ENCODE assay signal across 11 cellular contexts in the genomic region with DNA sequence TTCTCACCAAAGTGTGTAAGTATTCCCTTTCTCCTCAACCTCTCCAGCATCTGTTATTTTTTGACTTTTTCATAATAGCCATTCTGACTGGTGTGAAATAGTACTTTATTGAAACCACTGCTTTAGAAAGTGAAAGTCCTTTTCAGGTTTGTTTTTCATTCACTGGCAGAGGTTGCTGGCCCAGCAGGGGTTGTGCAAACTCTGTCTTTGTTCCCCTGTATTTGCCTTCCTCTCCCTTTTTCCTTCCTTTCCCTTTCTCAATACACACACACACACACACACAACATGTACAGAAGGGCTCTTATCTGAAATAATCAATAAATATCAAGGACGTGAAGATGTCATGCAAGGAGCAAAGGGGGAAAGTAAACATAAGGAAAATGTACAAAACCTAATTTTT.
DNase-seq lines count a peak whose midpoint lies in the region; ATAC-seq, FAIRE-seq and TF ChIP-seq lines count a peak whose summit lies in the region.
"Had no signal": no experiment of that assay in that cellular context is flagged by ENCODE, and none has a peak within 500 bp of the region (broad histone marks: within the 10 kb centered on the region; RNA-seq: fewer than 3 reads in every experiment).

No MANE protein-coding gene starts in this region.

- POLR2A ChIA-PET in endothelial cell of umbilical vein (lab: Charles Lee) = no interaction called here

- H3K4me3 Mint-ChIP-seq in natural killer cell treated with Interleukin-12 subunit alpha and Interleukin-12 subunit beta and Interleukin-15 and Interleukin-18, amount 100 ng/mL, for 72 hours = no peak overlapping the region

- H3K4me1 ChIP-seq in endothelial cell of umbilical vein (ENCODE audit: control insufficient read depth, extremely low read depth, insufficient read depth, low read length) = peaks cover 40% of the 10 kb centered on the region

- H3K36me3 Mint-ChIP-seq in natural killer cell treated with Interleukin-12 subunit alpha and Interleukin-12 subunit beta and Interleukin-15 and Interleukin-18, amount 100 ng/mL, for 72 hours = no peaks in the 10 kb centered on the region

- H3K36me3 ChIP-seq in endothelial cell of umbilical vein (ENCODE audit: control insufficient read depth in 2 of 2, extremely low read depth in 1 of 2, insufficient read depth in 2 of 2, low read length in 2 of 2) (no peaks in the 10 kb centered on the region), H7 (replicated peaks; ENCODE audit: control insufficient read depth, insufficient read depth, low read length) (no peaks in the 10 kb centered on the region)

- peak overlapping the region; percentile 28 for H2AFZ ChIP-seq in endothelial cell of umbilical vein (ENCODE audit: low read depth, low read length)

- H3K79me2 ChIP-seq in endothelial cell of umbilical vein (ENCODE audit: control insufficient read depth, insufficient read depth, low read length) = no peaks in the 10 kb centered on the region

- no peaks in the 10 kb centered on the region for H3K9me3 ChIP-seq in endothelial cell of umbilical vein (replicated peaks; ENCODE audit: control insufficient read depth, insufficient read depth, low read length)

- H3K9me3 Mint-ChIP-seq in natural killer cell treated with Interleukin-12 subunit alpha and Interleukin-12 subunit beta and Interleukin-15 and Interleukin-18, amount 100 ng/mL, for 72 hours = no peaks in the 10 kb centered on the region

- peak overlapping the region; percentile 35 for H3K9ac ChIP-seq in endothelial cell of umbilical vein (replicated peaks; ENCODE audit: extremely low read depth, insufficient read depth, low read length)

- H3K27ac ChIP-seq in endothelial cell of umbilical vein (ENCODE audit: insufficient read depth, low read depth, low read length) = peak overlapping the region; percentile 59
- peak overlapping the region in 19 of 21 experiments; percentile 35 to 87 (median 76) for H3K27ac ChIP-seq in skin epidermis

- peaks cover 8 to 10% of the 10 kb centered on the region in 2 experiments for H3K27me3 ChIP-seq in endothelial cell of umbilical vein (ENCODE audit: control insufficient read depth in 2 of 2, insufficient read depth in 2 of 2, low read length in 2 of 2)
- no peaks in the 10 kb centered on the region for H3K27me3 ChIP-seq in H7 (ENCODE audit: control insufficient read depth, insufficient read depth, low read length)

- no peaks in the 10 kb centered on the region for H4K20me1 ChIP-seq in endothelial cell of umbilical vein (replicated peaks; ENCODE audit: control insufficient read depth, extremely low read depth, insufficient read depth, low read length)

- BruUV-seq in endothelial cell of umbilical vein (replicated peaks; lab: Mats Ljungman, UMichigan) = no TSS peak

- intact Hi-C loops in endothelial cell of umbilical vein (cut with micrococcal nuclease) = loop anchor here (2.0 to 5.0 kb wide), 4 partner anchors 37 to 454 kb away; no protein-coding TSS in a partner anchor

- no peak overlapping the region for H3K27ac Mint-ChIP-seq in natural killer cell treated with Interleukin-12 subunit alpha and Interleukin-12 subunit beta and Interleukin-15 and Interleukin-18, amount 100 ng/mL, for 72 hours

- peak overlapping the region; percentile 83 for H3K4me2 ChIP-seq in endothelial cell of umbilical vein (ENCODE audit: insufficient read depth, low read length)

- H3K4me3 ChIP-seq in endothelial cell of umbilical vein (replicated peaks in 1 of 3; ENCODE audit: insufficient read depth in 1 of 3, low read depth in 1 of 3, low read length in 3 of 3) (no peak overlapping the region), skin epidermis (no peak overlapping the region), H7 (ENCODE audit: insufficient read depth, low read depth, low read length) (no peak overlapping the region)

- dilution Hi-C loops in endothelial cell of umbilical vein (cut with MboI; ENCODE audit: extremely low pct_ligation_motif_present, low sequenced_read_pairs) = no loop called here

- peak; percentile 66 for DNase-seq in SIG-M5 treated with dmso at 0.1 percent for 504 hours (lab: John Stamatoyannopoulos, UW; ENCODE audit: unreplicated experiment)
- DNase-seq in SIG-M5 (lab: John Stamatoyannopoulos, UW) = no peak
- peak; percentile 75 for DNase-seq in NCI-H774 (lab: John Stamatoyannopoulos, UW)
- peak; percentile 49 for DNase-seq in endothelial cell of umbilical vein (ENCODE audit: low read depth, low spot score)
- DNase-seq in natural killer cell treated with Interleukin-12 subunit alpha and Interleukin-12 subunit beta and Interleukin-15 and Interleukin-18, amount 100 ng/mL, for 72 hours (ENCODE audit: low spot score) = no peak
- DNase-seq in H7 = no peak
- DNase-seq in C1 segment of cervical spinal cord (lab: John Stamatoyannopoulos, UW) = no peak
- DNase-seq: cortex of kidney, islet precursor cell, NCI-H1436 treated with DMSO at 0.1 percent for 48 hours had no signal

- TF ChIP-seq POLR2A in endothelial cell of umbilical vein (IDR thresholded peaks at IDR 0.05; ENCODE audit: low read depth, low read length) = no peak

- ATAC-seq in natural killer cell treated with Interleukin-12 subunit alpha and Interleukin-12 subunit beta and Interleukin-15 and Interleukin-18, amount 100 ng/mL, for 72 hours = no peak

- peak; percentile 46 for FAIRE-seq in endothelial cell of umbilical vein (lab: Jason Lieb, UNC)

- H3K4me1 Mint-ChIP-seq in natural killer cell treated with Interleukin-12 subunit alpha and Interleukin-12 subunit beta and Interleukin-15 and Interleukin-18, amount 100 ng/mL, for 72 hours (ENCODE audit: low read depth in 2 of 2) = peaks cover 19 to 23% of the 10 kb centered on the region in 2 donors

- no peak for TF ChIP-seq CTCF in endothelial cell of umbilical vein (IDR thresholded peaks at IDR 0.05; ENCODE audit: extremely low read depth in 1 of 2, insufficient read depth in 1 of 2, low read depth in 1 of 2, low read length in 2 of 2)

- CTCF ChIA-PET in endothelial cell of umbilical vein (lab: Charles Lee) = interaction anchor here (3.4 to 4.7 kb wide), 2 partner anchors 8 to 12 kb away, joined by 31 to 45 read pairs; no protein-coding TSS in a partner anchor

- no peaks in the 10 kb centered on the region for H3K9me1 ChIP-seq in endothelial cell of umbilical vein (replicated peaks; ENCODE audit: control insufficient read depth, extremely low read depth, insufficient read depth, low read length)

- H3K27me3 Mint-ChIP-seq in natural killer cell treated with Interleukin-12 subunit alpha and Interleukin-12 subunit beta and Interleukin-15 and Interleukin-18, amount 100 ng/mL, for 72 hours = peaks cover 0 to 2% of the 10 kb centered on the region in 2 donors

TF ChIP-seq in endothelial cell of umbilical vein, 7 proteins besides CTCF, POLR2A, EP300 and RAD21:
- TF ChIP-seq, protein P1, sequence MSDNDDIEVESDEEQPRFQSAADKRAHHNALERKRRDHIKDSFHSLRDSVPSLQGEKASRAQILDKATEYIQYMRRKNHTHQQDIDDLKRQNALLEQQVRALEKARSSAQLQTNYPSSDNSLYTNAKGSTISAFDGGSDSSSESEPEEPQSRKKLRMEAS (IDR thresholded peaks at IDR 0.05; ENCODE audit: insufficient read depth, insufficient read length) = no peak
- TF ChIP-seq FOS (IDR thresholded peaks at IDR 0.05; ENCODE audit: borderline replicate concordance, insufficient read depth, low read length) (no peak), POLR2AphosphoS5 (IDR thresholded peaks at IDR 0.05; ENCODE audit: insufficient read depth, low read depth, low read length) (no peak), MYC (IDR thresholded peaks at IDR 0.05; ENCODE audit: low read depth, low read length) (no peak)

Comparison
In these comparisons a context has a peak if more than half of its experiments do, and no peak if none do; other contexts are left out.
1. DNase-seq: peak in SIG-M5 treated with dmso at 0.1 percent for 504 hours (single experiment), NCI-H774 (single experiment) and endothelial cell of umbilical vein (single experiment); none in SIG-M5 (single experiment), natural killer cell treated with Interleukin-12 subunit alpha and Interleukin-12 subunit beta and Interleukin-15 and Interleukin-18, amount 100 ng/mL, for 72 hours (single experiment), H7 (single experiment) and C1 segment of cervical spinal cord (0 of 14).